8 cellular contexts compared by ENCODE assay signal in the genomic region with DNA sequence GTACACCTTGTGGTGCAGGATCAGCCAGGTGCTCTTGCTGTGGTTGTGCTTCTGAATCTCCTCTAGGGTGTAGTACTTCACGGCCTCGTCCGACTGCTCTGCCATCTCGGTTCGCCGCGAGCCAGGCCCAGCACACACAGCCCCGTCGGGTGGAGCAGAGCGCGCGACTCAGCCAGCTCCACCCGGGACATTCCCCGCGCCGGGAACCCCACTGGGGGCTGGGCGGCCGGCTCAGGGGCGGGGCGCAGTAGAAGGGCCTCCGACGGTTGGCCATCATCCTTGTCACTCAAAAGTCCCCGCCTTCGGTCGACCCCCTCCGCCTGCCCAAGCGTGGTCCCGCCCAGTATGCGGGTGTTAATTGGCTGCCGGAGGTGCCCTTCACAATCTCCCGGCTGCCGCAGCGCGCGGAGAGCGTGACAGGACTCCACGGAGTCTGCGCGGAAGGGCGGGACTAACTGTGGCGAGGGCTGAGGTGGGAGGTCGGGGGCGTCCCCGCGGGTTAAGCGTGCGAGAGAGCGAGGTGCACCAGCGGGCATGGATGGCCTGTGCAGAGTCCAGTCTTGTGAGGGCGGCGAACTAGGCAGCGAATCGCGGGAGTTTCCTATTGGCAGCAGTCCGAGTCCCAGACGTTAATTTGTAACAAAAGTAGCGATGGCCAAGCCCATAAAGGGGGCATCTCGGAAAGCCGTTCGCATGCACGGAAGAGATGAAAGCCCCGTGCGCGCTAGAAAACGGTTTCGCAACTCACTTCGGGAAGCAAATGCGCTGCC. TPM values are rescaled to one million over a fixed set of nuclear protein-coding genes. Genes with fewer than 3 reads are reported as not detected.
DNase-seq lines count a peak whose midpoint lies in the region; ATAC-seq lines count a peak whose summit lies in the region.

A gene with protein sequence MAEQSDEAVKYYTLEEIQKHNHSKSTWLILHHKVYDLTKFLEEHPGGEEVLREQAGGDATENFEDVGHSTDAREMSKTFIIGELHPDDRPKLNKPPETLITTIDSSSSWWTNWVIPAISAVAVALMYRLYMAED (minus strand): TSS at position 193 of the 770 bp plus-strand sequence. CDS start 88 bp downstream, at position 105.

- DNase-seq in AG08396 (ENCODE audit: low spot score) (peak; percentile 100), NCI-H510A (lab: John Stamatoyannopoulos, UW) (peak; percentile 99), cortex of kidney (lab: John Stamatoyannopoulos, UW) (peak; percentile 93), left kidney (ENCODE audit: low read depth, low spot score) (peak; percentile 99)
- peak; percentile 98 for DNase-seq in activated CD4-positive, alpha-beta T cell treated with anti-CD3 and anti-CD28 coated beads, Interleukin-2, amount 10 ng/mL, durations not matched to agents 7 days and 5 days
- peak; percentile 98 to 99 for DNase-seq in stimulated activated CD4-positive, alpha-beta T cell treated with anti-CD3 and anti-CD28 coated beads, Interleukin-2, amount 100 ng/mL, for 24 hours

- H3K36me3 Mint-ChIP-seq in activated CD4-positive, alpha-beta T cell treated with anti-CD3 and anti-CD28 coated beads, Interleukin-2, amount 10 ng/mL, durations not matched to agents 7 days and 5 days (ENCODE audit: low read depth): peaks cover 2% of the 10 kb centered on the region

- CTCF ChIA-PET in activated CD4-positive, alpha-beta T cell treated with anti-CD3 and anti-CD28 coated beads, Interleukin-2, amount 10 ng/mL, durations not matched to agents 7 days and 5 days (lab: Charles Lee): no interaction called here

- peak; percentile 99 for ATAC-seq in GM18907 (IDR thresholded peaks at IDR 0.05; ENCODE audit: unreplicated experiment)
- peak; percentile 99 for ATAC-seq in HG03196 (IDR thresholded peaks at IDR 0.05; ENCODE audit: unreplicated experiment)

- H3K27ac Mint-ChIP-seq in activated CD4-positive, alpha-beta T cell treated with anti-CD3 and anti-CD28 coated beads, Interleukin-2, amount 10 ng/mL, durations not matched to agents 7 days and 5 days: peak within 1 kb of the TSS; percentile 75

- H3K27me3 Mint-ChIP-seq in activated CD4-positive, alpha-beta T cell treated with anti-CD3 and anti-CD28 coated beads, Interleukin-2, amount 10 ng/mL, durations not matched to agents 7 days and 5 days: no peaks in the 10 kb centered on the region

- peak within 1 kb of the TSS; percentile 84 for H3K4me3 Mint-ChIP-seq in activated CD4-positive, alpha-beta T cell treated with anti-CD3 and anti-CD28 coated beads, Interleukin-2, amount 10 ng/mL, durations not matched to agents 7 days and 5 days

- peaks cover 6% of the 10 kb centered on the region for H3K9me3 Mint-ChIP-seq in activated CD4-positive, alpha-beta T cell treated with anti-CD3 and anti-CD28 coated beads, Interleukin-2, amount 10 ng/mL, durations not matched to agents 7 days and 5 days

- H3K4me1 Mint-ChIP-seq in activated CD4-positive, alpha-beta T cell treated with anti-CD3 and anti-CD28 coated beads, Interleukin-2, amount 10 ng/mL, durations not matched to agents 7 days and 5 days: peaks cover 9% of the 10 kb centered on the region

- POLR2A ChIA-PET in activated CD4-positive, alpha-beta T cell treated with anti-CD3 and anti-CD28 coated beads, Interleukin-2, amount 10 ng/mL, durations not matched to agents 7 days and 5 days (lab: Charles Lee): no interaction called here

RNA-seq across cellular contexts. Expression of the gene that starts here (rescaled TPM):
- 10 to 100 TPM; 30.6 to 32.3 TPM for total RNA-seq in activated CD4-positive, alpha-beta T cell treated with anti-CD3 and anti-CD28 coated beads, Interleukin-2, amount 10 ng/mL, durations not matched to agents 7 days and 5 days

Comparison
In these comparisons a context has a peak if more than half of its experiments do, and no peak if none do; other contexts are left out.
1. Peak in every context shown above with its lines: DNase-seq and ATAC-seq.